8 cellular contexts compared by ENCODE assay signal in the genomic region with DNA sequence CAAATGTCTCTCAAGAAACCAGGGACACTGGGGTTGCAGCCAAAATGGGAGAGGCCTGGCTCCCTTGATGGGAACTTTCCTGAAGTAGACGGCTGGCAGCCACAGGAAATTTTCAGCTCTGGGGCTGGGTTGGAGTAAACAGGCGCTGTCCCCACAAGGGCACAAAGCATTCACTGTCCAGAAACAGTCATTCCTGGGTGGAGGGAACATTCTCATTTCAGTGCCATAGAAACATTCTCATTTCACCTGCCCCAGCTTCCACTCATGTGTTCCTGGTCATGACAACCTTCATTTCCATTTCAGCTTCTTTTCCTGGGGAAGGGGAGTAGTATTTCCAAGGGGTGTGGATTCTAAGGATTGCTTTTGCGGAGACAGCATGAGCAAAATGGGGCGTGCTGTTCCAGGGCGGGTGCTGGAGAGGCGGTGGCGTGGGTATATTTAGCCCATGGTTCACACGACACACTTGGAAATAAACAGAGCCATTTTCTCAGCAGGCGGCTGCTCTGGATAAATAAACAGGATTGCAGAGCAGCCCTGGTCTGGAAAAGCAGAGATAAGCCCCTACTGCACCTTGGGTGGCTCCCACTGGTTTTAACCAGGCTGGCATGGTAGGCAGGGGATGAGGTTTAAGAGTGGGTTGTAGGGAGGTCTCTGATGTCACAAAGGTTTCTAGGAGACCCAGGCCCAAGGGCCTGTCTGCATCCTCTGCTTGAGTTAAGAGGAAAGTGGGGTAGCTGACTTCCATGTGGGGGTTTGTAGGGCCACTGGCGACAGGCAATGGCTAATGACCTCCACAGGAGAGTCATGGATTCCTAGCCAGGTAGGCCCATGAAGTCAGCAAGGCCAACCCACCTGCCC. TPM values are rescaled to one million over a fixed set of nuclear protein-coding genes. Genes with fewer than 3 reads are reported as not detected.
DNase-seq lines count a peak whose midpoint lies in the region; ATAC-seq and TF ChIP-seq lines count a peak whose summit lies in the region.

No MANE protein-coding gene starts in this region.

- DNase-seq in activated naive CD4-positive, alpha-beta T cell treated with anti-CD3 and anti-CD28 coated beads, Interleukin-2, amount 50 U/mL, for 72 hours (ENCODE audit: low spot score in 2 of 2): no peak
- DNase-seq in activated naive CD4-positive, alpha-beta T cell (lab: John Stamatoyannopoulos, UW): no peak
- DNase-seq in dorsolateral prefrontal cortex (peak; percentile 51 to 90 (median 86)), ACHN (no peak), A673 (ENCODE audit: low spot score) (no peak), NCI-H524 treated with DMSO at 0.1 percent for 48 hours (lab: John Stamatoyannopoulos, UW) (no peak), GF-D8 (lab: John Stamatoyannopoulos, UW) (no peak)

- H3K36me3 Mint-ChIP-seq in activated naive CD4-positive, alpha-beta T cell treated with anti-CD3 and anti-CD28 coated beads, Interleukin-2, amount 50 U/mL, for 72 hours: peaks cover 37 to 53% of the 10 kb centered on the region in 2 donors

- peak overlapping the region; percentile 95 to 100 (median 99) for H3K27ac ChIP-seq in dorsolateral prefrontal cortex
- no peak overlapping the region for H3K27ac ChIP-seq in A673 (ENCODE audit: low read depth, low read length, poor library complexity, severe bottlenecking)

- peak in 13 of 56 donors; percentile 2 to 34 (median 16) for TF ChIP-seq CTCF in dorsolateral prefrontal cortex (IDR thresholded peaks at IDR 0.05 in 54 of 56, conservative IDR thresholded peaks at IDR 0.05 in 2 of 56; ENCODE audit: low read depth in 1 of 56, partially characterized antibody in 56 of 56)
- TF ChIP-seq CTCF in A673 (conservative IDR thresholded peaks at IDR 0.05; ENCODE audit: low read depth, low read length): no peak

- intact Hi-C loops in dorsolateral prefrontal cortex (cut with DNase I): loop anchor here (2.0 kb wide), 2 partner anchors 42 to 52 kb away; a partner anchor contains a TSS
- intact Hi-C loops in A673 (cut with micrococcal nuclease; ENCODE audit: unreplicated experiment): no loop called here

- in situ Hi-C loops in ACHN (cut with HindIII; ENCODE audit: low pct_ligation_motif_present, low pct_unique_long_range_greater_than_20kb, low sequenced_read_pairs): no loop called here

- no TSS peak for BruUV-seq in A673 (replicated peaks; lab: Mats Ljungman, UMichigan)

- ATAC-seq in activated naive CD4-positive, alpha-beta T cell treated with anti-CD3 and anti-CD28 coated beads, Interleukin-2, amount 50 U/mL, for 72 hours: no peak

- peak overlapping the region; percentile 57 for H3K9ac ChIP-seq in mucosa of stomach (ENCODE audit: low read length)

- H3K9me3 ChIP-seq in mucosa of stomach (ENCODE audit: control insufficient read depth, low read length) (no peaks in the 10 kb centered on the region), A673 (ENCODE audit: low read depth, low read length, poor library complexity, severe bottlenecking) (no peaks in the 10 kb centered on the region)

- CTCF ChIA-PET in A673 (lab: Charles Lee): interaction anchor here (0.6 to 1.0 kb wide), 3 partner anchors 9 to 20 kb away, joined by 4 to 6 read pairs (median 4); no protein-coding TSS in a partner anchor

- POLR2A ChIA-PET in A673 (lab: Charles Lee; ENCODE audit: low non-redundant PET): no interaction called here

- H3K4me1 ChIP-seq in mucosa of stomach (ENCODE audit: control insufficient read depth, insufficient read depth, low read length): peaks cover 44% of the 10 kb centered on the region
- H3K4me1 ChIP-seq in A673 (ENCODE audit: insufficient read depth, low read length, poor library complexity, severe bottlenecking): peaks cover 18% of the 10 kb centered on the region

- no peaks in the 10 kb centered on the region for H3K27me3 ChIP-seq in dorsolateral prefrontal cortex
- H3K27me3 ChIP-seq in mucosa of stomach (ENCODE audit: control insufficient read depth, insufficient read depth, low read length): no peaks in the 10 kb centered on the region
- H3K27me3 ChIP-seq in A673 (replicated peaks; ENCODE audit: insufficient read depth, low read depth, low read length, poor library complexity): no peaks in the 10 kb centered on the region

- H3K9me3 Mint-ChIP-seq in activated naive CD4-positive, alpha-beta T cell treated with anti-CD3 and anti-CD28 coated beads, Interleukin-2, amount 50 U/mL, for 72 hours: no peaks in the 10 kb centered on the region

- H3K4me3 ChIP-seq in dorsolateral prefrontal cortex: peak overlapping the region in 44 of 59 donors; percentile 1 to 48 (median 22)
- peak overlapping the region; percentile 4 for H3K4me3 ChIP-seq in mucosa of stomach (ENCODE audit: low read length)
- no peak overlapping the region for H3K4me3 ChIP-seq in A673 (ENCODE audit: low read depth, low read length, poor library complexity, severe bottlenecking)

- H3K27ac Mint-ChIP-seq in activated naive CD4-positive, alpha-beta T cell treated with anti-CD3 and anti-CD28 coated beads, Interleukin-2, amount 50 U/mL, for 72 hours: peak overlapping the region; percentile 85 to 94

- no peaks in the 10 kb centered on the region for H3K36me3 ChIP-seq in mucosa of stomach (ENCODE audit: control insufficient read depth, insufficient read depth, low read length)
- peaks cover 5% of the 10 kb centered on the region for H3K36me3 ChIP-seq in A673 (ENCODE audit: insufficient read depth, low read length, poor library complexity, severe bottlenecking)

RNA-seq across cellular contexts. Expression of a gene that starts 32.9 kb away (rescaled TPM):
- not detected for total RNA-seq in activated naive CD4-positive, alpha-beta T cell treated with anti-CD3 and anti-CD28 coated beads, Interleukin-2, amount 50 U/mL, for 72 hours
- total RNA-seq in dorsolateral prefrontal cortex (1 to 10 TPM in 73 of 120 experiments, under 1 TPM in 16, not detected in 31; 0.66 to 5.5 (median 1.8) TPM), A673 (2021) (not detected in 2 replicates)

RNA-seq across cellular contexts. Expression of a gene that starts 52.1 kb away (rescaled TPM):
- total RNA-seq in activated naive CD4-positive, alpha-beta T cell treated with anti-CD3 and anti-CD28 coated beads, Interleukin-2, amount 50 U/mL, for 72 hours: 100 to 1,000 TPM in 1 of 2 donors, 10 to 100 TPM in 1; 86.6 to 143 TPM
- total RNA-seq in dorsolateral prefrontal cortex (100 to 1,000 TPM in 77 of 120 experiments, 10 to 100 TPM in 43; 79.5 to 144 (median 103) TPM), A673 (2021) (44.5 and 47.8 TPM in 2 replicates)

Comparison
In these comparisons a context has a peak if more than half of its experiments do, and no peak if none do; other contexts are left out.
1. DNase-seq: peak in dorsolateral prefrontal cortex (10 of 10); none in activated naive CD4-positive, alpha-beta T cell treated with anti-CD3 and anti-CD28 coated beads, Interleukin-2, amount 50 U/mL, for 72 hours (0 of 2), activated naive CD4-positive, alpha-beta T cell (0 of 4), ACHN (single experiment), A673 (single experiment), NCI-H524 treated with DMSO at 0.1 percent for 48 hours (single experiment) and GF-D8 (single experiment).